In the genomic region with DNA sequence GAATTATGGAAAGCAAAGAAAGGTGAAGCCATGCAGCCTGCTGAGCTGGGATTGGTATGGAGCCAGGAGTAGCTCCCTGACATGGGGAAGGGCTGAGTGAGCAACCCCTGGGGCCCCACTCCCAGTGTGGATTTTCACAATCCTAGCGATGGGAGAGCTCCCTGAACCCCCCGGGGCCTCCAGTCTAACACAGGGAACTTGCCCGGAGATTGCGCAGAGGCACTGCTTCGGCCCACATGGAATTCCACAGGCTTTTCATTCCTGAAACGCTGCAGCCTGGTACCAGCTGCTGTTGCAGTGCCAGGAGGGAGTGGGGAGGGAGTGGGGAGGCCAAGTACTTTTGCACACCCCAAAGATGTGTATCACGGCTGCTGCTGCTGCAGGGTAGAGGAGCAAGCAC, we compare ENCODE assay signal across 22 cellular contexts.
DNase-seq lines count a peak whose midpoint lies in the region; ATAC-seq, FAIRE-seq and TF ChIP-seq lines count a peak whose summit lies in the region.
"Had no signal": no experiment of that assay in that cellular context is flagged by ENCODE, and none has a peak within 500 bp of the region (broad histone marks: within the 10 kb centered on the region; RNA-seq: fewer than 3 reads in every experiment).

No MANE protein-coding gene starts in this region.

- H3K9ac ChIP-seq in H1 (replicated peaks in 1 of 4; ENCODE audit: extremely low read depth in 1 of 4, low read depth in 3 of 4, low read length in 3 of 4) = no peak overlapping the region
- H3K9ac ChIP-seq in trophoblast cell (ENCODE audit: low read length) = no peak overlapping the region
- H3K9ac ChIP-seq: BLaER1 treated with 17β-estradiol and CSF1 and Interleukin-3, amounts not matched to agents 10 nM and 100 nM; GM23248 had no signal

- CTCF ChIA-PET in H1 (lab: Charles Lee; ENCODE audit: partially characterized antibody) = interaction anchor here (0.7 to 1.5 kb wide), 3 partner anchors 44 to 256 kb away, joined by 3 to 4 read pairs (median 3); no protein-coding TSS in a partner anchor

- no peak overlapping the region for H4K12ac ChIP-seq in trophoblast cell (ENCODE audit: low read depth, low read length)

- H3K79me1 ChIP-seq in H1 (ENCODE audit: low read depth, low read length) (no peaks in the 10 kb centered on the region), trophoblast cell (ENCODE audit: low read length) (no peaks in the 10 kb centered on the region)

- TF ChIP-seq CTCF in H1 (IDR thresholded peaks at IDR 0.05; ENCODE audit: control extremely low read depth in 1 of 3, insufficient read depth in 1 of 3, low read depth in 1 of 3, low read length in 3 of 3) = no peak

- ATAC-seq in HG02938 (IDR thresholded peaks at IDR 0.05; ENCODE audit: unreplicated experiment) (no peak), esophagus mucosa (no peak)
- ATAC-seq: A549, HCT116 had no signal

- H4K91ac ChIP-seq in H1 (replicated peaks; ENCODE audit: insufficient read length, low read length) (no peak overlapping the region), trophoblast cell (ENCODE audit: low read depth, low read length) (no peak overlapping the region)

- H3K79me2 ChIP-seq in H1 (ENCODE audit: control insufficient read depth in 1 of 2, insufficient read depth in 2 of 2, low read length in 2 of 2) (no peaks in the 10 kb centered on the region), trophoblast cell (ENCODE audit: control insufficient read depth, insufficient read depth, low read length, poor library complexity) (no peaks in the 10 kb centered on the region)

- H2BK12ac ChIP-seq in H1 (ENCODE audit: low read depth, low read length) (peak overlapping the region; percentile 39; the same call in 1 of the 2 replicates), trophoblast cell (ENCODE audit: low read length) (no peak overlapping the region)

- 83% methylated on average over 7 of the region's 7 CpGs; no CpG with 5 or more reads in 1 of the 2 experiments for WGBS in H1 (ENCODE audit: extremely low coverage in 1 of 2, insufficient coverage in 1 of 2, insufficient read length in 1 of 2, insufficient replicate concordance in 2 of 2, low coverage in 1 of 2, low lambda C conversion rate in 2 of 2, missing lambda C conversion rate in 1 of 2), 2 experiments
- WGBS in trophoblast cell (ENCODE audit: extremely low coverage, insufficient coverage, insufficient read length) = no CpG with 5 or more reads among the region's 7 CpGs

- H3K14ac ChIP-seq in H1 (ENCODE audit: insufficient read length) = no peak overlapping the region
- H3K14ac ChIP-seq in trophoblast cell (ENCODE audit: low read length) = no peak overlapping the region

- no peak overlapping the region for H2BK15ac ChIP-seq in H1 (ENCODE audit: low read length)

- no peak overlapping the region for H2BK20ac ChIP-seq in H1 (ENCODE audit: low read length)

- H3K23ac ChIP-seq in H1 (ENCODE audit: insufficient read length) (no peak overlapping the region), trophoblast cell (ENCODE audit: low read length) (no peak overlapping the region)

- no peaks in the 10 kb centered on the region for H4K20me1 ChIP-seq in H1 (replicated peaks in 1 of 2; ENCODE audit: control insufficient read depth in 1 of 2, insufficient read depth in 2 of 2, low read length in 2 of 2)
- H4K20me1 ChIP-seq: BLaER1 treated with 17β-estradiol and CSF1 and Interleukin-3, amounts not matched to agents 10 nM and 100 nM had no signal

- H2BK5ac ChIP-seq in H1 (ENCODE audit: low read depth, low read length) (no peak overlapping the region), trophoblast cell (ENCODE audit: low read depth, low read length, poor library complexity) (no peak overlapping the region)

- POLR2A ChIA-PET in H1 (lab: Charles Lee; ENCODE audit: partially characterized antibody) = interaction anchor here (0.7 kb wide), 1 partner anchor 1774 kb away, joined by 3 read pairs; no protein-coding TSS in a partner anchor

- H4K8ac ChIP-seq in H1 (ENCODE audit: extremely low read depth, insufficient read depth, low read length) (no peak overlapping the region), trophoblast cell (ENCODE audit: low read depth, low read length) (no peak overlapping the region)

- no peak overlapping the region for H4K5ac ChIP-seq in H1 (ENCODE audit: insufficient read length, low read depth, low read length)

- H3K4ac ChIP-seq in H1 (replicated peaks; ENCODE audit: insufficient read length, low read depth, low read length) = no peak overlapping the region
- H3K4ac ChIP-seq in trophoblast cell (ENCODE audit: low read depth, low read length) = no peak overlapping the region

- H2AFZ ChIP-seq in H1 (ENCODE audit: low read length) = peak overlapping the region; percentile 92
- no peak overlapping the region for H2AFZ ChIP-seq in trophoblast cell (ENCODE audit: insufficient read depth, low read length, poor library complexity)
- H2AFZ ChIP-seq: GM23248 had no signal

- H3K36me3 ChIP-seq in H1 (ENCODE audit: control insufficient read depth in 2 of 4, insufficient read depth in 4 of 4, low read length in 3 of 4) (no peaks in the 10 kb centered on the region), trophoblast cell (ENCODE audit: control insufficient read depth in 1 of 2, insufficient read depth in 2 of 2, low read length in 2 of 2) (no peaks in the 10 kb centered on the region), SJCRH30 (no peaks in the 10 kb centered on the region)
- H3K36me3 ChIP-seq: BE2C; BLaER1 treated with 17β-estradiol and CSF1 and Interleukin-3, amounts not matched to agents 10 nM and 100 nM had no signal

- no peak overlapping the region for H3K18ac ChIP-seq in H1 (ENCODE audit: extremely low read depth, low read length)
- H3K18ac ChIP-seq in trophoblast cell (ENCODE audit: low read length) = no peak overlapping the region

- H3K4me1 ChIP-seq in H1 (replicated peaks in 1 of 4; ENCODE audit: control insufficient read depth in 3 of 4, insufficient read depth in 4 of 4, low read length in 3 of 4) = no peaks in the 10 kb centered on the region; a peak in 2 of 7 replicates
- peaks cover 0 to 4% of the 10 kb centered on the region in 2 experiments for H3K4me1 ChIP-seq in trophoblast cell (ENCODE audit: control insufficient read depth in 1 of 2, insufficient read depth in 2 of 2, low read length in 2 of 2)
- H3K4me1 ChIP-seq in SJCRH30 = no peaks in the 10 kb centered on the region
- H3K4me1 ChIP-seq: A549; BE2C; BLaER1 treated with 17β-estradiol and CSF1 and Interleukin-3, amounts not matched to agents 10 nM and 100 nM had no signal

- no peak for FAIRE-seq in H1 (lab: Jason Lieb, UNC)
- FAIRE-seq: A549, G401.6, GM12892 had no signal

- no peak for TF ChIP-seq EP300 in H1 (IDR thresholded peaks at IDR 0.05; ENCODE audit: borderline replicate concordance in 1 of 2, low read depth in 2 of 2, low read length in 2 of 2)

- H2BK120ac ChIP-seq in H1 (replicated peaks; ENCODE audit: low read depth, low read length) (no peak overlapping the region), trophoblast cell (ENCODE audit: insufficient read depth, low read length, poor library complexity) (no peak overlapping the region)

- no peak overlapping the region for H3K27ac ChIP-seq in H1 (ENCODE audit: low read depth, low read length)
- no peak overlapping the region for H3K27ac ChIP-seq in trophoblast cell (ENCODE audit: low read depth, low read length)
- no peak overlapping the region for H3K27ac ChIP-seq in SJCRH30
- H3K27ac ChIP-seq: A549; BLaER1 treated with 17β-estradiol and CSF1 and Interleukin-3, amounts not matched to agents 10 nM and 100 nM; GM23248 had no signal

- TF ChIP-seq POLR2A in H1 (IDR thresholded peaks at IDR 0.05; ENCODE audit: control extremely low read depth in 1 of 2, low read depth in 2 of 2, low read length in 2 of 2) = no peak

- H3K23me2 ChIP-seq in H1 (ENCODE audit: low read depth, low read length) = no peaks in the 10 kb centered on the region

- no peak overlapping the region for H3K56ac ChIP-seq in H1 (replicated peaks; ENCODE audit: insufficient read length, low read depth, low read length)

- no peaks in the 10 kb centered on the region for H3K27me3 ChIP-seq in H1 (replicated peaks in 1 of 4; ENCODE audit: control insufficient read depth in 3 of 4, extremely low read depth in 1 of 4, insufficient read depth in 3 of 4, low read length in 3 of 4)
- H3K27me3 ChIP-seq in trophoblast cell (ENCODE audit: insufficient read depth, low read length) = no peaks in the 10 kb centered on the region
- no peaks in the 10 kb centered on the region for H3K27me3 ChIP-seq in SJCRH30
- H3K27me3 ChIP-seq: BE2C; BLaER1 treated with 17β-estradiol and CSF1 and Interleukin-3, amounts not matched to agents 10 nM and 100 nM had no signal

- no peak for TF ChIP-seq RAD21 in H1 (IDR thresholded peaks at IDR 0.05 in 1 of 2, conservative IDR thresholded peaks at IDR 0.05 in 1 of 2; ENCODE audit: low read depth in 2 of 2, low read length in 2 of 2)

- H3K4me3 ChIP-seq in H1 (ENCODE audit: extremely low read depth in 1 of 4, insufficient read depth in 2 of 4, low read depth in 3 of 4, low read length in 4 of 4) = no peak overlapping the region
- H3K4me3 ChIP-seq in trophoblast cell (ENCODE audit: low read depth, low read length) = no peak overlapping the region
- no peak overlapping the region for H3K4me3 ChIP-seq in SJCRH30
- H3K4me3 ChIP-seq: A549; BLaER1 treated with 17β-estradiol and CSF1 and Interleukin-3, amounts not matched to agents 10 nM and 100 nM; GM23248 had no signal

- H3K4me2 ChIP-seq in H1 (ENCODE audit: insufficient read depth in 1 of 2, low read depth in 2 of 2, low read length in 2 of 2) (no peak overlapping the region), trophoblast cell (ENCODE audit: low read length) (no peak overlapping the region)
- H3K4me2 ChIP-seq: A549; BLaER1 treated with 17β-estradiol and CSF1 and Interleukin-3, amounts not matched to agents 10 nM and 100 nM had no signal

- H3K9me3 ChIP-seq in H1 (ENCODE audit: insufficient read depth in 2 of 2, low read depth in 1 of 2, low read length in 1 of 2) (peaks cover 0 to 3% of the 10 kb centered on the region in 2 experiments; a peak in 1 of 4 replicates), trophoblast cell (ENCODE audit: insufficient read depth, low read depth, low read length) (no peaks in the 10 kb centered on the region), SJCRH30 (replicated peaks) (no peaks in the 10 kb centered on the region)
- H3K9me3 ChIP-seq: A549, BE2C had no signal

- DNase-seq in D341Med (ENCODE audit: low spot score) (peak; percentile 41), NCI-H226 (peak; percentile 23), H1 (ENCODE audit: low read depth in 1 of 2, low spot score in 2 of 2) (no peak), trophoblast cell (peak; percentile 42 to 76), SJCRH30 (no peak)
- DNase-seq: 8988T; ACHN; AML-193; CD4-positive, alpha-beta T cell; CD8-positive, alpha-beta memory T cell; DMS53; DMS79 treated with DMSO at 0.1 percent for 48 hours; GM23248; H9 had no signal

- H2AK5ac ChIP-seq in H1 (ENCODE audit: low read depth, low read length) (no peak overlapping the region), trophoblast cell (ENCODE audit: low read length) (no peak overlapping the region)

TF ChIP-seq in H1, 55 proteins besides CTCF, POLR2A, EP300 and RAD21 (continues in another document):
- TF ChIP-seq CBX8 (IDR thresholded peaks at IDR 0.05; ENCODE audit: borderline replicate concordance, low read depth, low read length) (no peak), SP2 (IDR thresholded peaks at IDR 0.05; ENCODE audit: low read length) (no peak), TCF12 (IDR thresholded peaks at IDR 0.05; ENCODE audit: low read depth, low read length) (no peak), SRF (IDR thresholded peaks at IDR 0.05; ENCODE audit: low read depth, low read length) (no peak)

Comparison
In these comparisons a context has a peak if more than half of its experiments do, and no peak if none do; other contexts are left out.
1. DNase-seq: peak in D341Med (single experiment), NCI-H226 (single experiment) and trophoblast cell (2 of 2); none in H1 (0 of 2) and SJCRH30 (0 of 2).